ENCODE assay signal across 15 cellular contexts in genomic region chr6:106740287-106740686, GRCh38.
"Had no signal": no experiment of that assay in that cellular context is flagged by ENCODE, and none has a peak within 500 bp of the region (broad histone marks: within the 10 kb centered on the region; RNA-seq: fewer than 3 reads in every experiment).

No MANE protein-coding gene starts in this region.

- H3K27ac ChIP-seq: esophagus muscularis mucosa had no signal

- H3K4me3 ChIP-seq: esophagus muscularis mucosa, lung, skin epidermis had no signal

- ATAC-seq: activated T-cell treated with anti-CD3 and anti-CD28 coated beads, Interleukin-2, amount 50 U/mL, for 4 hours; stimulated activated naive CD8-positive, alpha-beta T cell treated with anti-CD3 and anti-CD28 coated beads, Interleukin-15, Interleukin-2, amounts not matched to agents 100 U/mL and 50 U/mL, for 24 hours had no signal

- H3K36me3 ChIP-seq: esophagus muscularis mucosa had no signal

- DNase-seq: activated CD4-positive, alpha-beta T cell treated with anti-CD3 and anti-CD28 coated beads, Interleukin-2, amount 10 ng/mL, durations not matched to agents 24 days and 14 days; activated CD8-positive, alpha-beta memory T cell treated with anti-CD3 and anti-CD28 coated beads, Interleukin-2, amount 50 U/mL, for 4 hours; activated naive CD4-positive, alpha-beta T cell treated with anti-CD3 and anti-CD28 coated beads for 36 hours; activated T-cell treated with anti-CD3 and anti-CD28 coated beads, Interleukin-2, amount 50 U/mL, for 4 hours; cerebellar nuclear complex; effector CD4-positive, alpha-beta T cell; left cardiac atrium; midbrain; occipital lobe; stimulated activated naive CD8-positive, alpha-beta T cell treated with anti-CD3 and anti-CD28 coated beads, Interleukin-15, Interleukin-2, amounts not matched to agents 100 U/mL and 50 U/mL, for 24 hours; T-helper 1 cell; T-helper 9 cell had no signal
